In genomic region chr7:139845443-139845805, GRCh38 we compare ENCODE assay signal across 26 cellular contexts. TPM values are rescaled to one million over a fixed set of nuclear protein-coding genes. Genes with fewer than 3 reads are reported as not detected.
"Had no signal": no experiment of that assay in that cellular context is flagged by ENCODE, and none has a peak within 500 bp of the region (broad histone marks: within the 10 kb centered on the region; RNA-seq: fewer than 3 reads in every experiment).

No MANE protein-coding gene starts in this region.

- H3K27ac Mint-ChIP-seq: endodermal cell; naive thymus-derived CD4-positive, alpha-beta T cell; stimulated activated naive CD8-positive, alpha-beta T cell treated with anti-CD3 and anti-CD28 coated beads, Interleukin-15, amount 100 ng/mL, for 72 hours had no signal

- H3K4me3 Mint-ChIP-seq: endodermal cell; naive thymus-derived CD4-positive, alpha-beta T cell; stimulated activated naive CD8-positive, alpha-beta T cell treated with anti-CD3 and anti-CD28 coated beads, Interleukin-15, amount 100 ng/mL, for 72 hours had no signal

- H3K4me3 ChIP-seq: gastrocnemius medialis, lung, prostate gland, right atrium auricular region, smooth muscle cell, suprapubic skin, transverse colon, upper lobe of right lung, uterus had no signal

- ATAC-seq: gastrocnemius medialis; left lobe of liver; naive thymus-derived CD4-positive, alpha-beta T cell; sciatic nerve; stimulated activated naive CD8-positive, alpha-beta T cell treated with anti-CD3 and anti-CD28 coated beads, Interleukin-15, amount 100 ng/mL, for 72 hours; upper lobe of right lung had no signal

- H3K36me3 ChIP-seq: gastrocnemius medialis, prostate gland, right atrium auricular region, suprapubic skin, transverse colon, upper lobe of right lung, uterus had no signal

- H3K4me1 Mint-ChIP-seq: stimulated activated naive CD8-positive, alpha-beta T cell treated with anti-CD3 and anti-CD28 coated beads, Interleukin-15, amount 100 ng/mL, for 72 hours had no signal

- DNase-seq: effector CD8-positive, alpha-beta T cell; endodermal cell; gastrocnemius medialis; head of caudate nucleus; kidney; mesenchymal stem cell; midbrain; naive thymus-derived CD4-positive, alpha-beta T cell; stimulated activated CD4-positive, alpha-beta T cell treated with anti-CD3 and anti-CD28 coated beads, Interleukin-12 subunit alpha, Interleukin-12 subunit beta, amount 100 ng/mL, for 4 hours; stimulated activated CD4-positive, alpha-beta T cell treated with anti-CD3 and anti-CD28 coated beads, Interleukin-1b, Interleukin-23, amount 100 ng/mL, for 48 hours; stimulated activated CD4-positive, alpha-beta T cell treated with anti-CD3 and anti-CD28 coated beads, Interleukin-4, amount 100 ng/mL, for 1 hour; stimulated activated CD8-positive, alpha-beta memory T cell treated with anti-CD3 and anti-CD28 coated beads, Interleukin-4, amount 100 ng/mL, for 48 hours; stimulated activated naive CD4-positive, alpha-beta T cell; stimulated activated naive CD8-positive, alpha-beta T cell treated with anti-CD3 and anti-CD28 coated beads, Interleukin-15, amount 100 ng/mL, for 72 hours; upper lobe of right lung; uterus had no signal

- FAIRE-seq: colon, kidney had no signal

- H3K27me3 ChIP-seq: gastrocnemius medialis, right atrium auricular region, suprapubic skin, transverse colon, upper lobe of right lung, uterus had no signal

- H3K27me3 Mint-ChIP-seq: stimulated activated naive CD8-positive, alpha-beta T cell treated with anti-CD3 and anti-CD28 coated beads, Interleukin-15, amount 100 ng/mL, for 72 hours had no signal

RNA-seq across cellular contexts. Expression of gene TBXAS1, which starts 16.4 kb away (rescaled TPM):
- total RNA-seq: fibroblast of villous mesenchyme, smooth muscle cell had no signal
